28 cellular contexts compared by ENCODE assay signal in the genomic region with DNA sequence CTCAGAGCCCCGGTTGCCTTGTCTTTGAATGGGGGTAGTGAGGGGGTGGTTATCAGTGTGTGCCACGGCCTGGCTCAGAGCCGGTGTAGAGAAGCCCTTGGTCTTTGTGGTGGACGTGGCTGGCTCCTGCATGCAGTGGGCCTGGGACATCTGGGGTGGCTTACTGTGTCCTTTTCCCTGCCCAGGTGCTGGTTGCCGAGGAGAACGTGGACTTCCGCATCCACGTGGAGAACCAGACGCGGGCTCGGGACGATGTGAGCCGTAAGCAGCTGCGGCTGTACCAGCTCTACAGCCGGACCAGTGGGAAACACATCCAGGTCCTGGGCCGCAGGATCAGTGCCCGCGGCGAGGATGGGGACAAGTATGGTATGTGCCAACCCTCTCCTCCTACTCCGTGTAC. TPM values are rescaled to one million over a fixed set of nuclear protein-coding genes. Genes with fewer than 3 reads are reported as not detected.
"Had no signal": no experiment of that assay in that cellular context is flagged by ENCODE, and none has a peak within 500 bp of the region (broad histone marks: within the 10 kb centered on the region; RNA-seq: fewer than 3 reads in every experiment).

No MANE protein-coding gene starts in this region.

- DNase-seq: activated CD4-positive, alpha-beta memory T cell treated with anti-CD3 and anti-CD28 coated beads for 36 hours; activated CD4-positive, alpha-beta T cell treated with anti-CD3 and anti-CD28 coated beads for 36 hours; activated CD4-positive, alpha-beta T cell treated with anti-CD3 and anti-CD28 coated beads, Interleukin-2, amount 10 ng/mL, durations not matched to agents 24 days and 14 days; activated CD4-positive, CD25-positive, alpha-beta regulatory T cell; activated CD4-positive, CD25-positive, alpha-beta regulatory T cell treated with anti-CD3 and anti-CD28 coated beads, Interleukin-2, amount 50 U/mL, for 72 hours; activated CD8-positive, alpha-beta memory T cell treated with anti-CD3 and anti-CD28 coated beads, Interleukin-2, amount 10 ng/mL, durations not matched to agents 7 days and 5 days; activated CD8-positive, alpha-beta memory T cell treated with anti-CD3 and anti-CD28 coated beads, Interleukin-2, amount 50 U/mL, for 4 hours; activated CD8-positive, alpha-beta T cell treated with anti-CD3 and anti-CD28 coated beads, Interleukin-2, amount 10 ng/mL, durations not matched to agents 7 days and 5 days; activated effector memory CD4-positive, alpha-beta T cell treated with anti-CD3 and anti-CD28 coated beads, Interleukin-2, amount 50 U/mL, for 16 hours; activated naive CD4-positive, alpha-beta T cell treated with anti-CD3 and anti-CD28 coated beads for 36 hours; activated naive CD8-positive, alpha-beta T cell treated with anti-CD3 and anti-CD28 coated beads for 36 hours; activated naive CD8-positive, alpha-beta T cell treated with anti-CD3 and anti-CD28 coated beads, Interleukin-2, amount 50 U/mL, for 24 hours; activated T-cell treated with anti-CD3 and anti-CD28 coated beads, Interleukin-2, amount 50 U/mL, for 1 hour; activated T-cell treated with anti-CD3 and anti-CD28 coated beads, Interleukin-2, amount 50 U/mL, for 48 hours; adrenal gland; amygdala; central memory CD4-positive, alpha-beta T cell; cerebellar nuclear complex; colonic mucosa; effector CD8-positive, alpha-beta T cell; foreskin fibroblast; T-helper 2 cell had no signal

- H3K9me3 ChIP-seq: adrenal gland, breast epithelium, colonic mucosa had no signal

- H3K4me1 ChIP-seq: adrenal gland, breast epithelium, colonic mucosa had no signal

- ATAC-seq: activated CD4-positive, alpha-beta T cell treated with anti-CD3 and anti-CD28 coated beads for 36 hours; activated CD8-positive, alpha-beta memory T cell treated with anti-CD3 and anti-CD28 coated beads, Interleukin-2, amount 10 ng/mL, durations not matched to agents 7 days and 5 days; activated CD8-positive, alpha-beta T cell treated with anti-CD3 and anti-CD28 coated beads, Interleukin-2, amount 10 ng/mL, durations not matched to agents 7 days and 5 days; activated naive CD8-positive, alpha-beta T cell treated with anti-CD3 and anti-CD28 coated beads, Interleukin-2, amount 50 U/mL, for 24 hours had no signal

- H3K36me3 ChIP-seq: adrenal gland, breast epithelium, colonic mucosa had no signal

- H3K27me3 ChIP-seq: adrenal gland, breast epithelium, cardiac muscle cell, colonic mucosa had no signal

- H3K27ac ChIP-seq: adrenal gland, breast epithelium, cardiac muscle cell, colonic mucosa, epithelial cell of prostate had no signal

- H3K4me3 ChIP-seq: adrenal gland, breast epithelium, cardiac muscle cell, colonic mucosa had no signal

RNA-seq across cellular contexts. Expression of a gene that starts 16.5 kb away (rescaled TPM):
- total RNA-seq: activated CD4-positive, alpha-beta T cell treated with anti-CD3 and anti-CD28 coated beads for 36 hours; activated CD8-positive, alpha-beta memory T cell treated with anti-CD3 and anti-CD28 coated beads, Interleukin-2, amount 10 ng/mL, durations not matched to agents 7 days and 5 days; activated CD8-positive, alpha-beta T cell treated with anti-CD3 and anti-CD28 coated beads, Interleukin-2, amount 10 ng/mL, durations not matched to agents 7 days and 5 days; activated T-helper 2 cell treated with anti-CD3 and anti-CD28 coated beads, Interferon-gamma antibody, Interleukin-2, Interleukin-4, amounts not matched to agents 10 μg/mL and 5 μg/mL and 100 μg/mL, durations not matched to agents 14 hours and 24 hours and 36 hours; dermis microvascular lymphatic vessel endothelial cell; T-helper 1 cell treated with Interleukin-12 subunit alpha and Interleukin-12 subunit beta and Interleukin-4 antibody, amounts not matched to agents 30 ng/mL and 1 ng/mL, for 36 hours had no signal
